In genomic region chr10:130434446-130435385, GRCh38 we compare ENCODE assay signal across 1 cellular context.
TF ChIP-seq lines count a peak whose summit lies in the region.

No MANE protein-coding gene starts in this region.

TF ChIP-seq in WTC11, 78 proteins besides CTCF, POLR2A, EP300 and RAD21 (continued from another document):
- TF ChIP-seq CREM (CRISPR knock-in tag; IDR thresholded peaks at IDR 0.05) (no peak), ELF4 (CRISPR knock-in tag; IDR thresholded peaks at IDR 0.05; ENCODE audit: low read depth) (no peak)
